ENCODE assay signal across 10 cellular contexts in the genomic region with DNA sequence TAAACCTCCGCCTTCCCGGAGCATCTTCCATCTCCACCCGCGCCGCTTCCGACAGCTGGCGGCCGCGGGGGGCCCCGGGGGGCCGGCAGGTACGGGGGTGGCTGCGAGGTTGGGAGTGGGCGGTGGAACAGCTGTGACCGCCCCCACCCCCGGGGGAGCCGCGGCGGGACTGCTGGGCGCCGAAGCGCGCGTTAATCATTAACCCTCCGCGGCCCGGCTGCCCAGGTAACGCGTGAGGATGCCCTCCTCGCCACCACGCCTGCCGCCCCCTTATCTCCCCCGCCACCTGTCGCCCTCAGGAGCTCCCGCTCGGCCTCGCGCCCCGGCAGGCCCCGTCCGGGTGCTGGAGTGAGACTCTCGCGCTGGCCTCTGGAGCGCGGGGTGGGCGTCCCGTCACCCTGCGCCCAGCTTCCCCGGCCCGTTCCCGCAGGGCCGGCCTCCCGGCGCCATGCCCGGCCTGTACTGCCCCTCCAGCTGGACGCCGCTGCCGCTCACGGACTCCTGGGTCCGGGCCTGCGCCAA. TPM values are rescaled to one million over a fixed set of nuclear protein-coding genes. Genes with fewer than 3 reads are reported as not detected.
A peak's percentile ranks its signal among the peaks of the same experiment; 100 is the strongest.
DNase-seq lines count a peak whose midpoint lies in the region; ATAC-seq and TF ChIP-seq lines count a peak whose summit lies in the region.
"Had no signal": no experiment of that assay in that cellular context is flagged by ENCODE, and none has a peak within 500 bp of the region (broad histone marks: within the 10 kb centered on the region; RNA-seq: fewer than 3 reads in every experiment).

No MANE protein-coding gene starts in this region.

- POLR2A ChIA-PET in SK-N-SH (lab: Yijun Ruan, JAX), result interaction anchor here (0.6 to 2.1 kb wide), 4 partner anchors 12 to 346 kb away, joined by 3 to 6 read pairs (median 3); no protein-coding TSS in a partner anchor
- POLR2A ChIA-PET in activated CD4-positive, alpha-beta T cell treated with anti-CD3 and anti-CD28 coated beads for 36 hours (lab: Charles Lee), result no interaction called here

- H3K9me3 ChIP-seq in SK-N-SH (no peaks in the 10 kb centered on the region), Peyer's patch (no peaks in the 10 kb centered on the region), iPS-18a (ENCODE audit: control insufficient read depth, low read depth, low read length) (no peaks in the 10 kb centered on the region), suprapubic skin (no peaks in the 10 kb centered on the region)

- CTCF ChIA-PET in SK-N-SH (lab: Yijun Ruan, JAX), result interaction anchor here (0.6 to 5.9 kb wide), 13 partner anchors 7 to 334 kb away, joined by 3 to 61 read pairs (median 8); a partner anchor contains a TSS
- CTCF ChIA-PET in activated CD4-positive, alpha-beta T cell treated with anti-CD3 and anti-CD28 coated beads for 36 hours (lab: Charles Lee), result interaction anchor here (0.5 to 1.7 kb wide), 8 partner anchors 10 to 149 kb away, joined by 3 to 6 read pairs (median 4); a partner anchor contains a TSS

- H3K4me3 Mint-ChIP-seq in activated CD4-positive, alpha-beta T cell treated with anti-CD3 and anti-CD28 coated beads for 36 hours, result no peak overlapping the region

- no peaks in the 10 kb centered on the region for H3F3A ChIP-seq in SK-N-SH (replicated peaks; ENCODE audit: insufficient read depth)

- H3K4me2 ChIP-seq in SK-N-SH, result peak overlapping the region; percentile 95

- H3K79me2 ChIP-seq in SK-N-SH (ENCODE audit: insufficient read depth), result no peaks in the 10 kb centered on the region

- H3K27ac Mint-ChIP-seq in activated CD4-positive, alpha-beta T cell treated with anti-CD3 and anti-CD28 coated beads for 36 hours, result no peak overlapping the region

- intact Hi-C loops in activated CD4-positive, alpha-beta T cell treated with anti-CD3 and anti-CD28 coated beads for 36 hours (cut with DNase I, micrococcal nuclease), result no loop called here

- H3K27me3 ChIP-seq in SK-N-SH (ENCODE audit: insufficient read depth) (peaks cover 27% of the 10 kb centered on the region), Peyer's patch (peaks cover 0 to 24% of the 10 kb centered on the region in 2 donors), iPS-18a (ENCODE audit: control insufficient read depth, insufficient read depth, low read length) (peaks cover 72% of the 10 kb centered on the region), suprapubic skin (peaks cover 53% of the 10 kb centered on the region)

- H3K9me2 ChIP-seq in SK-N-SH, result no peaks in the 10 kb centered on the region

- H3K9ac ChIP-seq in SK-N-SH (no peak overlapping the region), iPS-18a (ENCODE audit: low read length) (no peak overlapping the region)

- no peak for TF ChIP-seq RAD21 in SK-N-SH (IDR thresholded peaks at IDR 0.05; ENCODE audit: low read length)

- no peak for ATAC-seq in SK-N-SH treated with all-trans-retinoic acid at 6 μM for 48 hours
- ATAC-seq in activated CD4-positive, alpha-beta T cell treated with anti-CD3 and anti-CD28 coated beads for 36 hours, result no peak

- no peaks in the 10 kb centered on the region for H3K36me3 ChIP-seq in SK-N-SH (replicated peaks in 1 of 2; ENCODE audit: control insufficient read depth in 1 of 2, insufficient read depth in 2 of 2, low read length in 1 of 2)
- no peaks in the 10 kb centered on the region for H3K36me3 ChIP-seq in Peyer's patch
- H3K36me3 ChIP-seq in iPS-18a (ENCODE audit: control insufficient read depth, low read depth, low read length), result no peaks in the 10 kb centered on the region
- no peaks in the 10 kb centered on the region for H3K36me3 ChIP-seq in suprapubic skin

- no peak for TF ChIP-seq EP300 in SK-N-SH (IDR thresholded peaks at IDR 0.05; ENCODE audit: borderline replicate concordance in 1 of 2, low read depth in 1 of 2, low read length in 1 of 2)
- TF ChIP-seq EP300 in suprapubic skin (IDR thresholded peaks at IDR 0.05), result no peak

- H3K4me3 ChIP-seq in SK-N-SH (ENCODE audit: low read depth in 2 of 2, low read length in 1 of 2) (peak overlapping the region; percentile 50 to 64; a peak in 3 of 4 replicates), Peyer's patch (peak overlapping the region; percentile 38 to 54 (median 49)), iPS-18a (ENCODE audit: low read length) (peak overlapping the region; percentile 55), suprapubic skin (peak overlapping the region; percentile 53)

- peaks cover 49% of the 10 kb centered on the region for H3K27me3 Mint-ChIP-seq in activated CD4-positive, alpha-beta T cell treated with anti-CD3 and anti-CD28 coated beads for 36 hours

- H3K4me1 Mint-ChIP-seq in activated CD4-positive, alpha-beta T cell treated with anti-CD3 and anti-CD28 coated beads for 36 hours, result peaks cover 6% of the 10 kb centered on the region

- no peak for TF ChIP-seq POLR2A in Peyer's patch (IDR thresholded peaks at IDR 0.05)
- TF ChIP-seq POLR2A in suprapubic skin (IDR thresholded peaks at IDR 0.05), result no peak

- H3K36me3 Mint-ChIP-seq in activated CD4-positive, alpha-beta T cell treated with anti-CD3 and anti-CD28 coated beads for 36 hours (ENCODE audit: low read depth), result no peaks in the 10 kb centered on the region

- WGBS in SK-N-SH (ENCODE audit: low lambda C conversion rate), result 2% methylated on average over 18 of the region's 61 CpGs
- 0% methylated on average over 12 of the region's 61 CpGs for WGBS in suprapubic skin

- peaks cover 0 to 28% of the 10 kb centered on the region in 2 experiments; a peak in 2 of 4 replicates for H3K4me1 ChIP-seq in SK-N-SH (ENCODE audit: control insufficient read depth in 1 of 2, insufficient read depth in 2 of 2, low read depth in 1 of 2, low read length in 1 of 2)
- H3K4me1 ChIP-seq in Peyer's patch, result peaks cover 0 to 22% (median 20%) of the 10 kb centered on the region in 4 donors
- no peaks in the 10 kb centered on the region for H3K4me1 ChIP-seq in iPS-18a (ENCODE audit: control insufficient read depth, low read depth, low read length)
- H3K4me1 ChIP-seq in suprapubic skin, result peaks cover 25% of the 10 kb centered on the region

- DNase-seq in SK-N-SH (peak; percentile 76), Peyer's patch (no peak), suprapubic skin (ENCODE audit: low spot score in 2 of 2) (no peak), SIG-M5 treated with dmso at 0.1 percent for 504 hours (lab: John Stamatoyannopoulos, UW; ENCODE audit: unreplicated experiment) (no peak), NOMO-1 treated with dmso at 0.1 percent for 144 hours (lab: John Stamatoyannopoulos, UW; ENCODE audit: unreplicated experiment) (no peak)
- DNase-seq in activated CD4-positive, alpha-beta T cell treated with anti-CD3 and anti-CD28 coated beads for 36 hours, result no peak
- DNase-seq: AML-193 had no signal

- no peak for TF ChIP-seq CTCF in SK-N-SH (IDR thresholded peaks at IDR 0.05)
- no peak for TF ChIP-seq CTCF in Peyer's patch (IDR thresholded peaks at IDR 0.05)
- no peak for TF ChIP-seq CTCF in suprapubic skin (IDR thresholded peaks at IDR 0.05)

- no peaks in the 10 kb centered on the region for H4K20me1 ChIP-seq in SK-N-SH (ENCODE audit: insufficient read depth)

- H3K9me3 Mint-ChIP-seq in activated CD4-positive, alpha-beta T cell treated with anti-CD3 and anti-CD28 coated beads for 36 hours (ENCODE audit: low read depth), result no peaks in the 10 kb centered on the region

- no peak overlapping the region for H3K27ac ChIP-seq in SK-N-SH (ENCODE audit: low read depth in 2 of 2, low read length in 1 of 2)
- no peak overlapping the region for H3K27ac ChIP-seq in Peyer's patch
- H3K27ac ChIP-seq in iPS-18a (ENCODE audit: low read length), result no peak overlapping the region
- H3K27ac ChIP-seq in suprapubic skin, result no peak overlapping the region

- H2AFZ ChIP-seq in SK-N-SH (ENCODE audit: low read depth), result peak overlapping the region; percentile 76; the same call in 1 of the 2 replicates

TF ChIP-seq in SK-N-SH, 30 proteins besides CTCF, POLR2A, EP300 and RAD21 (continues in another document):
- no peak for TF ChIP-seq RCOR1 (IDR thresholded peaks at IDR 0.05; ENCODE audit: low read length)
- TF ChIP-seq RFX5 (IDR thresholded peaks at IDR 0.05; ENCODE audit: low read length), result no peak

TF ChIP-seq in SK-N-SH treated with all-trans-retinoic acid at 6 μM for 48 hours, 23 proteins besides CTCF, POLR2A, EP300 and RAD21 (continues in another document):
- no peak for TF ChIP-seq ZC3H10 (CRISPR knock-in tag; IDR thresholded peaks at IDR 0.05)

RNA-seq across cellular contexts. Expression of a gene that starts 0.8 kb away (rescaled TPM):
- 0.08 and 0.19 TPM in 2 replicates for polyA plus RNA-seq in SK-N-SH (2012; rRNA removed)
- 0.05 and 0.20 TPM in 2 replicates for polyA plus RNA-seq in SK-N-SH (2012; cell fraction: cytosol; rRNA removed)
- polyA plus RNA-seq in SK-N-SH (2012; cell fraction: nucleus; rRNA removed), result 0.98 and 1.8 TPM in 2 replicates
- 1 to 10 TPM in 3 of 4 donors, under 1 TPM in 1; 0.83 to 9.1 (median 6.9) TPM for total RNA-seq in Peyer's patch
- total RNA-seq in suprapubic skin, result under 1 TPM in 1 of 4 donors, not detected in 3; 0.24 TPM
- total RNA-seq in activated CD4-positive, alpha-beta T cell treated with anti-CD3 and anti-CD28 coated beads for 36 hours, result not detected

RNA-seq across cellular contexts. Expression of a gene that starts 18.6 kb away (rescaled TPM):
- polyA plus RNA-seq in SK-N-SH (2012; rRNA removed), result 66.0 and 71.4 TPM in 2 replicates
- 31.2 and 49.1 TPM in 2 replicates for polyA plus RNA-seq in SK-N-SH (2012; cell fraction: cytosol; rRNA removed)
- polyA plus RNA-seq in SK-N-SH (2012; cell fraction: nucleus; rRNA removed), result 92.0 and 100 TPM in 2 replicates
- total RNA-seq in Peyer's patch (10 to 100 TPM; 19.0 to 63.6 (median 56.8) TPM), suprapubic skin (10 to 100 TPM; 36.6 to 63.0 (median 59.2) TPM)
- 10 to 100 TPM; 39.9 to 40.9 TPM for total RNA-seq in activated CD4-positive, alpha-beta T cell treated with anti-CD3 and anti-CD28 coated beads for 36 hours

RNA-seq across cellular contexts. Expression of a gene that starts 19.3 kb away (rescaled TPM):
- polyA plus RNA-seq in SK-N-SH (2012; rRNA removed), result 7.2 and 9.3 TPM in 2 replicates
- 6.1 and 7.2 TPM in 2 replicates for polyA plus RNA-seq in SK-N-SH (2012; cell fraction: cytosol; rRNA removed)
- polyA plus RNA-seq in SK-N-SH (2012; cell fraction: nucleus; rRNA removed), result 3.6 and 4.6 TPM in 2 replicates
- total RNA-seq in Peyer's patch (1 to 10 TPM; 1.7 to 9.8 (median 5.7) TPM), suprapubic skin (10 to 100 TPM in 2 of 4 donors, 1 to 10 TPM in 2; 4.3 to 11.8 (median 10.0) TPM)
- total RNA-seq in activated CD4-positive, alpha-beta T cell treated with anti-CD3 and anti-CD28 coated beads for 36 hours, result 1 to 10 TPM; 4.8 to 5.8 TPM

RNA-seq across cellular contexts. Expression of a gene that starts 31.2 kb away (rescaled TPM):
- 0.89 and 2.2 TPM in 2 replicates for polyA plus RNA-seq in SK-N-SH (2012; rRNA removed)
- polyA plus RNA-seq in SK-N-SH (2012; cell fraction: cytosol; rRNA removed), result 1.7 and 2.4 TPM in 2 replicates
- polyA plus RNA-seq in SK-N-SH (2012; cell fraction: nucleus; rRNA removed), result 1.2 and 1.8 TPM in 2 replicates
- not detected for total RNA-seq in Peyer's patch
- not detected for total RNA-seq in suprapubic skin
- total RNA-seq in activated CD4-positive, alpha-beta T cell treated with anti-CD3 and anti-CD28 coated beads for 36 hours, result under 1 TPM; 0.18 to 0.25 TPM
- total RNA-seq: mononuclear cell had no signal

RNA-seq across cellular contexts. Expression of a gene that starts 44.1 kb away (rescaled TPM):
- polyA plus RNA-seq in SK-N-SH (2012; rRNA removed), result 55.6 and 59.2 TPM in 2 replicates
- polyA plus RNA-seq in SK-N-SH (2012; cell fraction: cytosol; rRNA removed), result 23.3 and 30.6 TPM in 2 replicates
- 148 and 153 TPM in 2 replicates for polyA plus RNA-seq in SK-N-SH (2012; cell fraction: nucleus; rRNA removed)
- 100 to 1,000 TPM in 3 of 4 donors, 10 to 100 TPM in 1; 94.7 to 136 (median 125) TPM for total RNA-seq in Peyer's patch
- total RNA-seq in suprapubic skin, result 100 to 1,000 TPM in 1 of 4 donors, 10 to 100 TPM in 3; 44.8 to 121 (median 71.1) TPM
- 10 to 100 TPM; 58.2 to 66.2 TPM for total RNA-seq in activated CD4-positive, alpha-beta T cell treated with anti-CD3 and anti-CD28 coated beads for 36 hours
